ENCODE assay signal across 13 cellular contexts in genomic region chr18:363327-364115, GRCh38.
DNase-seq lines count a peak whose midpoint lies in the region; ATAC-seq and TF ChIP-seq lines count a peak whose summit lies in the region.
"Had no signal": no experiment of that assay in that cellular context is flagged by ENCODE, and none has a peak within 500 bp of the region (broad histone marks: within the 10 kb centered on the region; RNA-seq: fewer than 3 reads in every experiment).

No MANE protein-coding gene starts in this region.

- H3K27ac ChIP-seq in cardiac muscle cell, result peak overlapping the region; percentile 74
- no peak overlapping the region for H3K27ac ChIP-seq in upper lobe of right lung
- H3K27ac ChIP-seq: spleen had no signal

- intact Hi-C loops in Right ventricle myocardium inferior (cut with DNase I), result no loop called here
- intact Hi-C loops in left ventricle myocardium superior (cut with micrococcal nuclease), result no loop called here
- intact Hi-C loops in upper lobe of right lung (cut with DNase I), result no loop called here

- in situ Hi-C loops in G401 (cut with HindIII; ENCODE audit: low sequenced_read_pairs), result no loop called here

- no peak for ATAC-seq in Right ventricle myocardium inferior
- ATAC-seq in left ventricle myocardium superior, result peak; percentile 37
- ATAC-seq in upper lobe of right lung, result peak; percentile 44
- no peak for ATAC-seq in HG03354 (IDR thresholded peaks at IDR 0.05; ENCODE audit: poor library complexity, severe bottlenecking, unreplicated experiment)
- ATAC-seq: T-cell had no signal

- H3K9me3 ChIP-seq in cardiac muscle cell (ENCODE audit: low read depth) (no peaks in the 10 kb centered on the region), adipocyte (ENCODE audit: control insufficient read depth, low read length) (no peaks in the 10 kb centered on the region), upper lobe of right lung (no peaks in the 10 kb centered on the region)
- H3K9me3 ChIP-seq: esophagus squamous epithelium, spleen had no signal

- H3K27me3 ChIP-seq in cardiac muscle cell (no peaks in the 10 kb centered on the region), adipocyte (replicated peaks; ENCODE audit: control insufficient read depth, insufficient read depth, low read length) (no peaks in the 10 kb centered on the region), upper lobe of right lung (no peaks in the 10 kb centered on the region)
- H3K27me3 ChIP-seq: esophagus squamous epithelium had no signal

- DNase-seq in cardiac muscle cell (ENCODE audit: low read depth in 1 of 2, low spot score in 1 of 2), result peak in 1 of 2 donors; percentile 77
- no peak for DNase-seq in Right ventricle myocardium inferior (ENCODE audit: missing footprints)
- DNase-seq in adipocyte (ENCODE audit: low read depth), result peak; percentile 71
- no peak for DNase-seq in left ventricle myocardium superior
- DNase-seq in upper lobe of right lung, result no peak
- no peak for DNase-seq in NCI-H1930 (lab: John Stamatoyannopoulos, UW)
- no peak for DNase-seq in G401 (ENCODE audit: low spot score)
- DNase-seq: activated CD4-positive, alpha-beta memory T cell treated with anti-CD3 and anti-CD28 coated beads for 36 hours; esophagus squamous epithelium; NCI-H446 treated with DMSO at 0.1 percent for 48 hours; spleen; T-cell had no signal

- peak overlapping the region; percentile 50 for H3K9ac ChIP-seq in adipocyte (ENCODE audit: low read length)

- no peaks in the 10 kb centered on the region for H3K36me3 ChIP-seq in cardiac muscle cell
- no peaks in the 10 kb centered on the region for H3K36me3 ChIP-seq in adipocyte (ENCODE audit: control insufficient read depth, insufficient read depth, low read length, severe bottlenecking)
- H3K36me3 ChIP-seq in upper lobe of right lung, result no peaks in the 10 kb centered on the region
- H3K36me3 ChIP-seq: esophagus squamous epithelium, spleen had no signal

- H3K4me3 ChIP-seq in cardiac muscle cell, result no peak overlapping the region
- H3K4me3 ChIP-seq in adipocyte (ENCODE audit: low read length), result peak overlapping the region; percentile 46
- H3K4me3 ChIP-seq in upper lobe of right lung, result no peak overlapping the region
- H3K4me3 ChIP-seq: esophagus squamous epithelium, spleen had no signal

- H3K4me1 ChIP-seq in cardiac muscle cell (ENCODE audit: low read depth), result peaks cover 49% of the 10 kb centered on the region
- H3K4me1 ChIP-seq in adipocyte (ENCODE audit: control insufficient read depth, insufficient read depth, low read length), result peaks cover 39% of the 10 kb centered on the region
- peaks cover 22% of the 10 kb centered on the region for H3K4me1 ChIP-seq in upper lobe of right lung

- TF ChIP-seq CTCF in cardiac muscle cell (IDR thresholded peaks at IDR 0.05; ENCODE audit: low read depth, low read length) (no peak), upper lobe of right lung (IDR thresholded peaks at IDR 0.05) (no peak)

Comparison
In these comparisons a context has a peak if more than half of its experiments do, and no peak if none do; other contexts are left out.
1. ATAC-seq: peak in left ventricle myocardium superior (single experiment) and upper lobe of right lung (single experiment); none in Right ventricle myocardium inferior (single experiment) and HG03354 (single experiment).